In the genomic region with DNA sequence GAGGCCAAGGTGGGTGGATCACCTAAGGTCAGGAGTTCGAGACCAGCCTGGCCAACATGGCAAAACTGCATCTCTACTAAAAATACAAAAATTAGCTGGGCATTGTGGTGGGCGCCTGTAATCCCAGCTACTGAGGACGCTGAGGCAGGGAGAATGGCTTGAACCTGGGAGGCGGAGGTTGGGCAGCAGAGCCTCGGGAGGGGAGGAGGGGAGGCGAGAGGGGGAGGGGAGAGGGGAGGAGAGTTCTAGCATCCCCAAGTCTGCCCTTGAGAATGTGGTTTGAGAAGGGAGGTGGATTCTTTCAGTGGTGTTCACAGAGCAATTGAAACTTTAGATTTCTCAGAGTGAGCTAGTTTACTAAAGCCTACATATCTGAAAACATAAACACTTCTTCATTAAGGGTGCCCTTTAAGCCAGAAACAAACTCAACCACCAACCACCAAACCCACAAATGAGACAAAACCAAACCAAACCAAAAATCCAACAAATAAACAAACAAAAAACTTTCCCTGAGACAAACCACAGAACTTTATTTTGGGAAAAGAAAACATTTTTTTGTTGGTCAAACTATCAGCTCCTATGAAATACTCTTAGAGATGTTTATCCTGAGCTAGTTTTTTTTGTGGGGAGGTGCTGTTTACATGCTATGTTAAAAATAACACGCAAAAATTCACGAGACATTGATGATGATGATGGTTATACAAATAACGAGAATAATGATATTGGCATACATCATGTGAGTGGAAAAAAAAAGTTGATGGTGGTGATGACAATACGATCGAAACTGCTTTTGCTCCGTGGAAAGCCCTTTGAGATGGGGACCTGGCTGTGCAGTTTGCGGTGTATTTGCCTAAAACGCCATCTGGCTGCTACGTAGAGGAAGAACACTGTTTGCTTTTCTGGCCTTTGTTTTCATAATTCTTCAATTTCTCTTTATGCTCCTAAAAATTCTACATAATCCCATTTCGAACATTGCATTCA, we compare ENCODE assay signal across 8 cellular contexts.
DNase-seq lines count a peak whose midpoint lies in the region; ATAC-seq lines count a peak whose summit lies in the region.

No MANE protein-coding gene starts in this region.

- DNase-seq in activated gamma-delta T cell treated with Interleukin-2 at 50 U/mL for 16 hours (peak; percentile 42), activated gamma-delta T cell (lab: John Stamatoyannopoulos, UW) (no peak), NCI-H748 treated with DMSO at 0.1 percent for 48 hours (lab: John Stamatoyannopoulos, UW) (peak; percentile 30), globus pallidus (ENCODE audit: low spot score) (peak; percentile 47), NK-92 (lab: John Stamatoyannopoulos, UW; ENCODE audit: unreplicated experiment) (no peak)
- peak; percentile 18 for DNase-seq in activated gamma-delta T cell treated with anti-CD3 and anti-CD28 coated beads, Interleukin-2, amount 50 U/mL, for 16 hours (ENCODE audit: low read depth)
- peak; percentile 3 to 18 for DNase-seq in stimulated activated CD4-positive, alpha-beta T cell treated with anti-CD3 and anti-CD28 coated beads, Interleukin-4, amount 100 ng/mL, for 48 hours (ENCODE audit: low read depth in 2 of 2)

- peak; percentile 25 for ATAC-seq in HG02884 (IDR thresholded peaks at IDR 0.05; ENCODE audit: unreplicated experiment)

Comparison
In these comparisons a context has a peak if more than half of its experiments do, and no peak if none do; other contexts are left out.
1. DNase-seq: peak in activated gamma-delta T cell treated with Interleukin-2 at 50 U/mL for 16 hours (single experiment), NCI-H748 treated with DMSO at 0.1 percent for 48 hours (single experiment), activated gamma-delta T cell treated with anti-CD3 and anti-CD28 coated beads, Interleukin-2, amount 50 U/mL, for 16 hours (single experiment), globus pallidus (single experiment) and stimulated activated CD4-positive, alpha-beta T cell treated with anti-CD3 and anti-CD28 coated beads, Interleukin-4, amount 100 ng/mL, for 48 hours (2 of 2); none in activated gamma-delta T cell (single experiment) and NK-92 (single experiment).